In genomic region chr4:167196386-167196785, GRCh38 we compare ENCODE assay signal across 22 cellular contexts.
DNase-seq lines count a peak whose midpoint lies in the region; ATAC-seq, FAIRE-seq and TF ChIP-seq lines count a peak whose summit lies in the region.
"Had no signal": no experiment of that assay in that cellular context is flagged by ENCODE, and none has a peak within 500 bp of the region (broad histone marks: within the 10 kb centered on the region; RNA-seq: fewer than 3 reads in every experiment).

No MANE protein-coding gene starts in this region.

- no peak overlapping the region for H3K4me3 ChIP-seq in fibroblast of pulmonary artery (replicated peaks; ENCODE audit: low read depth, low read length)
- H3K4me3 ChIP-seq: skin epidermis, suprapubic skin, uterus had no signal

- TF ChIP-seq POLR2A in H54 (IDR thresholded peaks at IDR 0.05; ENCODE audit: low read depth, low read length), result no peak

- ATAC-seq in HG03442 (IDR thresholded peaks at IDR 0.05; ENCODE audit: unreplicated experiment), result no peak
- no peak for ATAC-seq in GM19395 (IDR thresholded peaks at IDR 0.05; ENCODE audit: unreplicated experiment)
- ATAC-seq: stimulated activated memory B cell treated with anti-CD40 and anti-IgM and Interleukin-4, amounts not matched to agents 10 μg/mL and 1 μg/mL and 100 μg/mL, for 72 hours had no signal

- FAIRE-seq in H54 (lab: Jason Lieb, UNC), result peak; percentile 33
- FAIRE-seq in urothelium cell line (lab: Jason Lieb, UNC), result no peak

- no peak for TF ChIP-seq CTCF in fibroblast of pulmonary artery (IDR thresholded peaks at IDR 0.05; ENCODE audit: low read length, missing control alignments)

- no peak for DNase-seq in H54 (ENCODE audit: insufficient read length, low spot score)
- peak; percentile 22 to 37 for DNase-seq in SHP77 (lab: John Stamatoyannopoulos, UW)
- DNase-seq in fibroblast of pulmonary artery (ENCODE audit: low read depth), result peak; percentile 5
- peak; percentile 6 for DNase-seq in urothelium cell line (ENCODE audit: low spot score)
- DNase-seq in RKO (ENCODE audit: low spot score), result no peak
- DNase-seq: activated CD4-positive, alpha-beta T cell treated with anti-CD3 and anti-CD28 coated beads for 1 hour; activated naive CD4-positive, alpha-beta T cell; activated T-cell treated with anti-CD3 and anti-CD28 coated beads, Interleukin-2, amount 50 U/mL, for 24 hours; amniotic stem cell; CD4-positive, alpha-beta T cell; foreskin melanocyte; HFFc6; NCI-H2107; NCI-H524; Right ventricle myocardium superior; stimulated activated CD4-positive, alpha-beta T cell treated with anti-CD3 and anti-CD28 coated beads, Interleukin-2, amount 100 ng/mL, for 24 hours; uterus had no signal

Comparison
In these comparisons a context has a peak if more than half of its experiments do, and no peak if none do; other contexts are left out.
1. DNase-seq: peak in SHP77 (2 of 2), fibroblast of pulmonary artery (single experiment) and urothelium cell line (single experiment); none in H54 (single experiment) and RKO (single experiment).